Comparison of ENCODE assay signal across 23 cellular contexts in genomic region chr5:118606940-118607339, GRCh38.
A peak's percentile ranks its signal among the peaks of the same experiment; 100 is the strongest.
DNase-seq lines count a peak whose midpoint lies in the region; ATAC-seq, FAIRE-seq and TF ChIP-seq lines count a peak whose summit lies in the region.
"Had no signal": no experiment of that assay in that cellular context is flagged by ENCODE, and none has a peak within 500 bp of the region (broad histone marks: within the 10 kb centered on the region; RNA-seq: fewer than 3 reads in every experiment).

No MANE protein-coding gene starts in this region.

- no peaks in the 10 kb centered on the region for H4K20me1 ChIP-seq in GM23338 (replicated peaks; ENCODE audit: insufficient read depth)

- no peak overlapping the region for H2BK120ac ChIP-seq in mesenchymal stem cell (ENCODE audit: low read depth, low read length)

- no peak overlapping the region for H3K23ac ChIP-seq in mesenchymal stem cell (ENCODE audit: low read length in 2 of 2)

- H3K27ac ChIP-seq in GM23338 (ENCODE audit: low read depth) (no peak overlapping the region), mesenchymal stem cell (ENCODE audit: low read length, poor library complexity, severe bottlenecking) (no peak overlapping the region), ovary (no peak overlapping the region)
- H3K27ac ChIP-seq: GM23248, HL-60 had no signal

- H3K4me2 ChIP-seq in GM23338 (no peak overlapping the region), mesenchymal stem cell (ENCODE audit: low read length, poor library complexity, severe bottlenecking) (no peak overlapping the region)

- peak overlapping the region; percentile 52 for H4K8ac ChIP-seq in mesenchymal stem cell (ENCODE audit: low read length)

- H3K14ac ChIP-seq in mesenchymal stem cell (ENCODE audit: low read length in 2 of 2): peak overlapping the region in 1 of 2 experiments; percentile 87

- no peaks in the 10 kb centered on the region for H3K36me3 Mint-ChIP-seq in GM23338 (ENCODE audit: low read depth)
- H3K36me3 Mint-ChIP-seq: CD4-positive, CD25-positive, alpha-beta regulatory T cell had no signal

- H3F3A ChIP-seq in GM23338 (replicated peaks; ENCODE audit: low read depth): no peaks in the 10 kb centered on the region

- no peaks in the 10 kb centered on the region for H3K36me3 ChIP-seq in GM23338 (ENCODE audit: insufficient read depth)
- no peaks in the 10 kb centered on the region for H3K36me3 ChIP-seq in bronchial epithelial cell (ENCODE audit: control insufficient read depth, insufficient read depth, low read length)
- no peaks in the 10 kb centered on the region for H3K36me3 ChIP-seq in mesenchymal stem cell (ENCODE audit: control insufficient read depth in 1 of 2, insufficient read depth in 2 of 2, low read depth in 1 of 2, low read length in 2 of 2)
- no peaks in the 10 kb centered on the region for H3K36me3 ChIP-seq in ovary
- H3K36me3 ChIP-seq: BE2C had no signal

- no peak overlapping the region for H2BK12ac ChIP-seq in mesenchymal stem cell (ENCODE audit: low read length in 2 of 2)

- no peaks in the 10 kb centered on the region for H3K9me3 Mint-ChIP-seq in GM23338

- H2BK15ac ChIP-seq in mesenchymal stem cell (ENCODE audit: low read depth, poor library complexity, severe bottlenecking): no peak overlapping the region

- H3K79me2 ChIP-seq in GM23338 (replicated peaks; ENCODE audit: insufficient read depth): no peaks in the 10 kb centered on the region

- peak overlapping the region; percentile 65; the same call in 1 of the 2 replicates for H3K27ac Mint-ChIP-seq in GM23338
- H3K27ac Mint-ChIP-seq: CD4-positive, CD25-positive, alpha-beta regulatory T cell had no signal

- intact Hi-C loops in ovary (cut with DNase I): no loop called here

- H3K18ac ChIP-seq in mesenchymal stem cell (ENCODE audit: low read depth in 1 of 2, low read length in 2 of 2): no peak overlapping the region

- H3K4me3 ChIP-seq in GM23338 (no peak overlapping the region), bronchial epithelial cell (ENCODE audit: low read depth, low read length) (no peak overlapping the region), mesenchymal stem cell (ENCODE audit: insufficient read depth in 1 of 2, low read depth in 1 of 2, low read length in 2 of 2) (no peak overlapping the region), ovary (no peak overlapping the region)
- H3K4me3 ChIP-seq: GM23248, K562 had no signal

- no peaks in the 10 kb centered on the region for H3K27me3 ChIP-seq in GM23338 (ENCODE audit: insufficient read depth)
- no peaks in the 10 kb centered on the region for H3K27me3 ChIP-seq in bronchial epithelial cell (ENCODE audit: control insufficient read depth, insufficient read depth, low read length)
- no peaks in the 10 kb centered on the region for H3K27me3 ChIP-seq in mesenchymal stem cell (ENCODE audit: control insufficient read depth in 1 of 2, insufficient read depth in 1 of 2, low read length in 2 of 2)
- no peaks in the 10 kb centered on the region for H3K27me3 ChIP-seq in ovary
- H3K27me3 ChIP-seq: BE2C had no signal

- no peak for TF ChIP-seq CTCF in GM23338 (conservative IDR thresholded peaks at IDR 0.05; ENCODE audit: low read depth in 2 of 2)
- TF ChIP-seq CTCF in bronchial epithelial cell (IDR thresholded peaks at IDR 0.05; ENCODE audit: insufficient read depth, low read length, severe bottlenecking): no peak
- no peak for TF ChIP-seq CTCF in ovary (IDR thresholded peaks at IDR 0.05)

- TF ChIP-seq POLR2A in GM12891 (IDR thresholded peaks at IDR 0.05; ENCODE audit: low read depth, low read length): no peak
- no peak for TF ChIP-seq POLR2A in ovary (IDR thresholded peaks at IDR 0.05)

- no peak overlapping the region for H3K4me3 Mint-ChIP-seq in GM23338
- H3K4me3 Mint-ChIP-seq: CD4-positive, CD25-positive, alpha-beta regulatory T cell had no signal

- no peak for TF ChIP-seq EP300 in ovary (IDR thresholded peaks at IDR 0.05)

- H3K9ac ChIP-seq in mesenchymal stem cell (ENCODE audit: low read length): no peak overlapping the region
- H3K9ac ChIP-seq: GM23248 had no signal

- no peak overlapping the region for H2AK5ac ChIP-seq in mesenchymal stem cell (ENCODE audit: low read length, severe bottlenecking)

- FAIRE-seq in bronchial epithelial cell (lab: Jason Lieb, UNC) (no peak), GM12891 (lab: Jason Lieb, UNC) (no peak)
- FAIRE-seq: A204.1, D721Med, GM19239, H54, K562 had no signal

- no peaks in the 10 kb centered on the region for H3K27me3 Mint-ChIP-seq in GM23338 (ENCODE audit: insufficient read depth, low read depth, poor library complexity)
- H3K27me3 Mint-ChIP-seq: CD4-positive, CD25-positive, alpha-beta regulatory T cell had no signal

- WGBS in mesenchymal stem cell: 93% methylated on average over 6 of the region's 7 CpGs
- 85 to 96% (median 94%) methylated on average over 7 of the region's 7 CpGs for WGBS in ovary, 3 donors

- H2BK5ac ChIP-seq in mesenchymal stem cell (ENCODE audit: low read depth, low read length, poor library complexity, severe bottlenecking): no peak overlapping the region

- H3K9me3 ChIP-seq in mesenchymal stem cell (ENCODE audit: control insufficient read depth, low read length): no peaks in the 10 kb centered on the region
- no peaks in the 10 kb centered on the region for H3K9me3 ChIP-seq in ovary
- H3K9me3 ChIP-seq: BE2C, Caco-2 had no signal

- DNase-seq in GM23338 (ENCODE audit: low spot score) (no peak), bronchial epithelial cell (ENCODE audit: low read depth) (peak; percentile 2), mesenchymal stem cell (no peak), GM12891 (ENCODE audit: insufficient read length, low spot score) (no peak), ovary (no peak), SIG-M5 treated with dmso at 0.1 percent for 504 hours (lab: John Stamatoyannopoulos, UW; ENCODE audit: unreplicated experiment) (no peak)
- DNase-seq: ACHN; BE2C; C1 segment of cervical spinal cord; Caco-2; CD4-positive, CD25-positive, alpha-beta regulatory T cell; DMS153; DMS79; GDM1; HCEC 1CT had no signal

- H3K4me1 ChIP-seq in GM23338 (ENCODE audit: insufficient read depth) (no peaks in the 10 kb centered on the region), mesenchymal stem cell (ENCODE audit: control insufficient read depth, insufficient read depth, low read depth, low read length) (peaks cover 2% of the 10 kb centered on the region), ovary (ENCODE audit: insufficient read depth) (no peaks in the 10 kb centered on the region)
- H3K4me1 ChIP-seq: BE2C, Caco-2 had no signal

- H3K9me2 ChIP-seq in GM23338 (ENCODE audit: insufficient read depth): no peaks in the 10 kb centered on the region

- no peak overlapping the region for H4K91ac ChIP-seq in mesenchymal stem cell (ENCODE audit: low read length)

- H3K79me1 ChIP-seq in mesenchymal stem cell (replicated peaks; ENCODE audit: low read length, poor library complexity, severe bottlenecking): no peaks in the 10 kb centered on the region

- H2AFZ ChIP-seq in GM23338 (0 out of 2 replicates have a peak overlapping the region, but pooled peaks have one; percentile 15), mesenchymal stem cell (ENCODE audit: low read depth, low read length) (no peak overlapping the region)
- H2AFZ ChIP-seq: GM23248 had no signal

- peak; percentile 46 for ATAC-seq in GM18867 (IDR thresholded peaks at IDR 0.05; ENCODE audit: unreplicated experiment)
- ATAC-seq in GM23338: no peak
- ATAC-seq: K562 had no signal

- peaks cover 3% of the 10 kb centered on the region; the same call in 1 of the 3 replicates for H3K4me1 Mint-ChIP-seq in GM23338
- H3K4me1 Mint-ChIP-seq: CD4-positive, CD25-positive, alpha-beta regulatory T cell had no signal

- no peak overlapping the region for H3K4ac ChIP-seq in mesenchymal stem cell (ENCODE audit: low read depth in 1 of 2, low read length in 2 of 2)

TF ChIP-seq in GM23338, 12 proteins besides CTCF, POLR2A, EP300 and RAD21 (continues in another document):
- TF ChIP-seq EZH2phosphoT487 (IDR thresholded peaks at IDR 0.05; ENCODE audit: unreplicated experiment) (no peak), ZNF331 (CRISPR knock-in tag; IDR thresholded peaks at IDR 0.05; ENCODE audit: low read depth) (no peak), STAT1 (IDR thresholded peaks at IDR 0.05; ENCODE audit: unreplicated experiment) (no peak), CREB1 (CRISPR knock-in tag; IDR thresholded peaks at IDR 0.05; ENCODE audit: low read depth) (no peak), EZH2 (IDR thresholded peaks at IDR 0.05; ENCODE audit: low read depth, unreplicated experiment) (no peak), ZNF114 (CRISPR knock-in tag; IDR thresholded peaks at IDR 0.05) (no peak), JUNB (IDR thresholded peaks at IDR 0.05; ENCODE audit: unreplicated experiment) (no peak), POLR2AphosphoS5 (IDR thresholded peaks at IDR 0.05; ENCODE audit: low read depth) (no peak)
- TF ChIP-seq, protein P1, sequence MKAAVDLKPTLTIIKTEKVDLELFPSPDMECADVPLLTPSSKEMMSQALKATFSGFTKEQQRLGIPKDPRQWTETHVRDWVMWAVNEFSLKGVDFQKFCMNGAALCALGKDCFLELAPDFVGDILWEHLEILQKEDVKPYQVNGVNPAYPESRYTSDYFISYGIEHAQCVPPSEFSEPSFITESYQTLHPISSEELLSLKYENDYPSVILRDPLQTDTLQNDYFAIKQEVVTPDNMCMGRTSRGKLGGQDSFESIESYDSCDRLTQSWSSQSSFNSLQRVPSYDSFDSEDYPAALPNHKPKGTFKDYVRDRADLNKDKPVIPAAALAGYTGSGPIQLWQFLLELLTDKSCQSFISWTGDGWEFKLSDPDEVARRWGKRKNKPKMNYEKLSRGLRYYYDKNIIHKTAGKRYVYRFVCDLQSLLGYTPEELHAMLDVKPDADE (IDR thresholded peaks at IDR 0.05): no peak

TF ChIP-seq in GM12891, 5 proteins besides CTCF, POLR2A, EP300 and RAD21:
- TF ChIP-seq POLR2AphosphoS5 (IDR thresholded peaks at IDR 0.05; ENCODE audit: low read depth, low read length) (no peak), POU2F2 (IDR thresholded peaks at IDR 0.05; ENCODE audit: low read depth, low read length) (no peak), PAX5 (IDR thresholded peaks at IDR 0.05; ENCODE audit: insufficient read depth, low read length, severe bottlenecking) (no peak), SPI1 (IDR thresholded peaks at IDR 0.05; ENCODE audit: low read depth, low read length) (no peak), TAF1 (IDR thresholded peaks at IDR 0.05; ENCODE audit: low read depth, low read length) (no peak)
